12 cellular contexts compared by ENCODE assay signal in the genomic region with DNA sequence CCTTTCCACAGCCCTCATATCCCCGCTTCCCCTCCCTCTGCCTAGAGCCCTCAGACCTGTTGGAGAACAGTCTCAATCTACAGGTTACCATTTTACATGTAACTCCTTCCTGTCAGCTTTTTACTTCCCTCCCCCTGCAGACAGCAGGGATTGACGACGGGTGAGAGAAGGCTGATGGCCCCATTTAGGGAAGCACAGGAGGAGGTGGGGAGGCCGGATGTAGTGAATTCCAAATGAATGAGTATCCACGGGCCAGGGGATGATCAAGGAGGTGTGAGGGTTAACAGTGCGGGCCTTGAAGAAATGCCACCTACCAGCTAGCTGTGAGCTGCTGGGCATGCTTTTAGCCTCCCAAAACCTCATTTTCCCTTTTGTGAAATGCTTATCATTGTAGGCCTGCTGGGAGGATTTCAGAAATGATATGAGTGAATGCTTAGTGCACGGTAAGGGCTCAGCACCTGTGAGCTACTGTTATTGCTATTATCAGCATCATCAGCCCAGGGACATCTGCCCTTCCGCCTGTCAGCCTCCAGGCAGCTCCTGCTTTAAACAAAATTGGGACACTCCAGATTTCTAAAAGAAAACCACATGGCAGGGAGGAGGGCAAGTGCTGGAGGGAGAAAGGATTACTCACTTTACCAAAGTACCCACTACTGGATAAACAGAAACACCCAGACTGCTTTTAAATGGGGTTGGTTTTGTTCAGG. TPM values are rescaled to one million over a fixed set of nuclear protein-coding genes. Genes with fewer than 3 reads are reported as not detected.
DNase-seq lines count a peak whose midpoint lies in the region; FAIRE-seq and TF ChIP-seq lines count a peak whose summit lies in the region.
"Had no signal": no experiment of that assay in that cellular context is flagged by ENCODE, and none has a peak within 500 bp of the region (broad histone marks: within the 10 kb centered on the region; RNA-seq: fewer than 3 reads in every experiment).

No MANE protein-coding gene starts in this region.

- no peak overlapping the region for H3K4me3 ChIP-seq in bronchial epithelial cell (ENCODE audit: low read depth, low read length)
- H3K4me3 ChIP-seq: SK-N-MC had no signal

- peaks cover 3% of the 10 kb centered on the region for H3K9me3 Mint-ChIP-seq in neural crest cell
- H3K9me3 Mint-ChIP-seq in immature natural killer cell, result peaks cover 0 to 4% (median 0%) of the 10 kb centered on the region in 6 donors

- no peak overlapping the region for H3K4me3 Mint-ChIP-seq in neural crest cell
- H3K4me3 Mint-ChIP-seq in immature natural killer cell, result no peak overlapping the region

- DNase-seq in GM03348 (ENCODE audit: low spot score) (peak; percentile 87), NCI-H2171 (lab: John Stamatoyannopoulos, UW) (peak; percentile 26), bronchial epithelial cell (ENCODE audit: low read depth) (peak; percentile 54), neural crest cell (ENCODE audit: low read depth, low spot score) (no peak), amygdala (lab: John Stamatoyannopoulos, UW) (no peak), immature natural killer cell (no peak)
- DNase-seq in NK-92 treated with Interleukin-12 subunit alpha and Interleukin-12 subunit beta, amount 100 ng/mL, for 24 hours (lab: John Stamatoyannopoulos, UW), result no peak
- no peak for DNase-seq in stimulated activated CD8-positive, alpha-beta memory T cell treated with anti-CD3 and anti-CD28 coated beads, Interleukin-4, amount 100 ng/mL, for 48 hours
- DNase-seq: central memory CD4-positive, alpha-beta T cell; NCI-H1105 treated with DMSO at 0.1 percent for 48 hours; stimulated activated naive CD4-positive, alpha-beta T cell had no signal

- H3K27me3 ChIP-seq in bronchial epithelial cell (ENCODE audit: control insufficient read depth, insufficient read depth, low read length), result no peaks in the 10 kb centered on the region

- H3K4me1 Mint-ChIP-seq in neural crest cell (peaks cover 7% of the 10 kb centered on the region), immature natural killer cell (peaks cover 0 to 5% of the 10 kb centered on the region in 2 donors)

- H3K36me3 ChIP-seq in bronchial epithelial cell (ENCODE audit: control insufficient read depth, insufficient read depth, low read length), result no peaks in the 10 kb centered on the region

- H3K36me3 Mint-ChIP-seq in neural crest cell (ENCODE audit: low read depth) (no peaks in the 10 kb centered on the region), immature natural killer cell (no peaks in the 10 kb centered on the region)

- FAIRE-seq in bronchial epithelial cell (lab: Jason Lieb, UNC), result no peak

- TF ChIP-seq CTCF in bronchial epithelial cell (IDR thresholded peaks at IDR 0.05; ENCODE audit: insufficient read depth, low read length, severe bottlenecking) (no peak), neural crest cell (conservative IDR thresholded peaks at IDR 0.05) (no peak)

- H3K27me3 Mint-ChIP-seq in neural crest cell (ENCODE audit: low read depth) (peaks cover 5% of the 10 kb centered on the region), immature natural killer cell (ENCODE audit: low read depth in 3 of 3) (peaks cover 2 to 5% (median 3%) of the 10 kb centered on the region in 3 donors)

- peak overlapping the region; percentile 75 for H3K27ac Mint-ChIP-seq in neural crest cell (ENCODE audit: unreplicated experiment)
- no peak overlapping the region for H3K27ac Mint-ChIP-seq in immature natural killer cell

RNA-seq across cellular contexts. Expression of a gene that starts 6.5 kb away (rescaled TPM):
- 0.79 and 1.3 TPM in 2 replicates for total RNA-seq in bronchial epithelial cell
- total RNA-seq in neural crest cell, result 2.8 and 3.0 TPM in 2 replicates
- polyA plus RNA-seq in immature natural killer cell, result under 1 TPM in 2 of 3 donors, not detected in 1; 0.12 to 0.24 TPM

RNA-seq across cellular contexts. Expression of a gene that starts 57.6 kb away (rescaled TPM):
- total RNA-seq in bronchial epithelial cell, result 124 and 150 TPM in 2 replicates
- 163 and 169 TPM in 2 replicates for total RNA-seq in neural crest cell
- 10 to 100 TPM; 19.9 to 61.2 (median 21.4) TPM for polyA plus RNA-seq in immature natural killer cell

Comparison
In these comparisons a context has a peak if more than half of its experiments do, and no peak if none do; other contexts are left out.
1. DNase-seq: peak in GM03348 (single experiment), NCI-H2171 (single experiment) and bronchial epithelial cell (single experiment); none in neural crest cell (single experiment), amygdala (0 of 56), immature natural killer cell (0 of 3), NK-92 treated with Interleukin-12 subunit alpha and Interleukin-12 subunit beta, amount 100 ng/mL, for 24 hours (single experiment) and stimulated activated CD8-positive, alpha-beta memory T cell treated with anti-CD3 and anti-CD28 coated beads, Interleukin-4, amount 100 ng/mL, for 48 hours (single experiment).